ENCODE assay signal across 6 cellular contexts in the genomic region with DNA sequence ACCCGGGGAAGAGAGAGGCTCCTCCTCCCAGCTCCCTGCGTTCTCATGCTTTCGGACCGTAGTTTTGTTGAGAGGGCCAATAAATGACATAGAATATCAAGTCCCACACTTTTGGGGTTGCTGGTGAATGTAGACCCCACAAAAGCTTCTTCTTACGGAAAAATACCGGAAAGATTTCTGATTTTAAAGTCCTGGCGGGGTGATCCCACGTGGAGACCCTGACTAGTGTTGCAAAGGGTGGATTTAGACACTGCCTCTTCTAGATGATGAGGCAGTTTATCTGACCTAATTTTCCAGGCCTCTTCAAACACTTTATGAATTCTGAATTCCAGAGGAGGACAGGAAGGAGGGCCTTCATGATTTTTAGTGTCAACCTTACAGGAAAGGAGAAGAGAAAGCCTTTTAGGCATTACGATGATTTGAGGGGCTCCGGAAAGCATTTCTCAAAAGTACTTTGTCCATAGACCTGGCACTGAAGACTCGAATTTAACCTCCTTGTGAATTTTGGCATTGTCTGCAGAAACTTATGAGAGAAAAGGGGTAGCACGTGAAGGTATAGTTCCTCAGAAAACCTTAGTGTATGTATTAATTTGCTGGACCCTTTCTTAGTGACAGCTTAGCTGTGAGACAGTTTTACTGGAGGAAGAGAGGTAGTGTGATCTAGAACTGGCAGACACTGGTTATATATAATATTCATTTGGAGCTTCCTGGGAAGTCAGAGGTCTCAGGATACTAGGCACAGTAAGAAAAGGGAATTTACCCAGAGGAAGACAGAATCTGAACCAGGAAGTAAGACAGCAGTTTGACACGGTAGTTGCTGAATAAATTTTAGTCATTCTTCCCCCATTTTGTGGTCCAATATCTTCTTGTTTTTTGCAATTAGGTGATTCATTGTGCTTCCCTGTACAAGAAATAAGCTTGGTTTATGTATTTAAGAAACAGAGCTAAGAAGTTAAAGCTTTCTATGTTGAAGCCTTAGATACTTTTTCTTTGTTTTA. TPM values are rescaled to one million over a fixed set of nuclear protein-coding genes. Genes with fewer than 3 reads are reported as not detected.
DNase-seq lines count a peak whose midpoint lies in the region; ATAC-seq and TF ChIP-seq lines count a peak whose summit lies in the region.

No MANE protein-coding gene starts in this region.

- ATAC-seq in HG03103 (IDR thresholded peaks at IDR 0.05; ENCODE audit: low read depth, unreplicated experiment): peak; percentile 54

- no peaks in the 10 kb centered on the region for H3K9me3 Mint-ChIP-seq in activated naive CD8-positive, alpha-beta T cell treated with anti-CD3 and anti-CD28 coated beads for 36 hours
- H3K9me3 Mint-ChIP-seq in mesothelial cell of epicardium: no peaks in the 10 kb centered on the region

- DNase-seq in GM03348 (ENCODE audit: low spot score) (peak; percentile 69), mesothelial cell of epicardium (ENCODE audit: low spot score in 2 of 2, unreplicated experiment in 2 of 2) (no peak), mucosa of gallbladder (ENCODE audit: low spot score) (no peak), midbrain (lab: John Stamatoyannopoulos, UW) (no peak)
- DNase-seq in activated naive CD8-positive, alpha-beta T cell treated with anti-CD3 and anti-CD28 coated beads for 36 hours: no peak

- peak overlapping the region; percentile 89 for H3K4me3 Mint-ChIP-seq in activated naive CD8-positive, alpha-beta T cell treated with anti-CD3 and anti-CD28 coated beads for 36 hours
- H3K4me3 Mint-ChIP-seq in mesothelial cell of epicardium: peak overlapping the region; percentile 81

- peaks cover 28% of the 10 kb centered on the region for H3K36me3 Mint-ChIP-seq in activated naive CD8-positive, alpha-beta T cell treated with anti-CD3 and anti-CD28 coated beads for 36 hours
- peaks cover 14% of the 10 kb centered on the region for H3K36me3 Mint-ChIP-seq in mesothelial cell of epicardium

- TF ChIP-seq CTCF in mesothelial cell of epicardium (IDR thresholded peaks at IDR 0.05; ENCODE audit: unreplicated experiment): no peak

- peak overlapping the region; percentile 85 for H3K27ac Mint-ChIP-seq in activated naive CD8-positive, alpha-beta T cell treated with anti-CD3 and anti-CD28 coated beads for 36 hours
- peak overlapping the region; percentile 93 for H3K27ac Mint-ChIP-seq in mesothelial cell of epicardium

- H3K4me1 Mint-ChIP-seq in activated naive CD8-positive, alpha-beta T cell treated with anti-CD3 and anti-CD28 coated beads for 36 hours: peaks cover 29% of the 10 kb centered on the region
- H3K4me1 Mint-ChIP-seq in mesothelial cell of epicardium: peaks cover 25% of the 10 kb centered on the region

- H3K27me3 Mint-ChIP-seq in activated naive CD8-positive, alpha-beta T cell treated with anti-CD3 and anti-CD28 coated beads for 36 hours: no peaks in the 10 kb centered on the region
- no peaks in the 10 kb centered on the region for H3K27me3 Mint-ChIP-seq in mesothelial cell of epicardium (ENCODE audit: low read depth)

RNA-seq across cellular contexts. Expression of gene TMEM167B, which starts 0.9 kb away (rescaled TPM):
- total RNA-seq in activated naive CD8-positive, alpha-beta T cell treated with anti-CD3 and anti-CD28 coated beads for 36 hours: 10 to 100 TPM; 26.2 to 26.5 TPM
- 33.5 to 36.1 TPM (median 35.0 TPM) in 3 replicates for total RNA-seq in mesothelial cell of epicardium
- total RNA-seq in mucosa of gallbladder: 50.1 TPM

RNA-seq across cellular contexts. Expression of gene TAF13, which starts 15.7 kb away (rescaled TPM):
- total RNA-seq in activated naive CD8-positive, alpha-beta T cell treated with anti-CD3 and anti-CD28 coated beads for 36 hours: 10 to 100 TPM; 32.3 to 34.2 TPM
- total RNA-seq in mesothelial cell of epicardium (27.0 to 30.0 TPM (median 27.2 TPM) in 3 replicates), mucosa of gallbladder (41.3 TPM)

RNA-seq across cellular contexts. Expression of gene ELAPOR1, which starts 22.4 kb away (rescaled TPM):
- total RNA-seq in activated naive CD8-positive, alpha-beta T cell treated with anti-CD3 and anti-CD28 coated beads for 36 hours: 1 to 10 TPM; 6.8 to 7.7 TPM
- 0.34 to 0.86 TPM (median 0.80 TPM) in 3 replicates for total RNA-seq in mesothelial cell of epicardium
- 127 TPM for total RNA-seq in mucosa of gallbladder

RNA-seq across cellular contexts. Expression of gene WDR47, which starts 49.6 kb away (rescaled TPM):
- 1 to 10 TPM; 6.1 to 7.3 TPM for total RNA-seq in activated naive CD8-positive, alpha-beta T cell treated with anti-CD3 and anti-CD28 coated beads for 36 hours
- total RNA-seq in mesothelial cell of epicardium: 11.3 to 12.6 TPM (median 11.3 TPM) in 3 replicates
- total RNA-seq in mucosa of gallbladder: 19.1 TPM

Comparison
In these comparisons a context has a peak if more than half of its experiments do, and no peak if none do; other contexts are left out.
1. RNA of gene ELAPOR1, which starts 22.4 kb away (total RNA-seq): 127 TPM in mucosa of gallbladder (single experiment); 6.8 to 7.7 TPM in activated naive CD8-positive, alpha-beta T cell treated with anti-CD3 and anti-CD28 coated beads for 36 hours and 0.34 to 0.86 TPM in mesothelial cell of epicardium; every median in the first group is over 10 times any median in the second.